In genomic region chr6:44119704-44120262, GRCh38 we compare ENCODE assay signal across 15 cellular contexts. TPM values are rescaled to one million over a fixed set of nuclear protein-coding genes. Genes with fewer than 3 reads are reported as not detected.
DNase-seq lines count a peak whose midpoint lies in the region; ATAC-seq, FAIRE-seq and TF ChIP-seq lines count a peak whose summit lies in the region.
"Had no signal": no experiment of that assay in that cellular context is flagged by ENCODE, and none has a peak within 500 bp of the region (broad histone marks: within the 10 kb centered on the region; RNA-seq: fewer than 3 reads in every experiment).

No MANE protein-coding gene starts in this region.

- H3K36me3 Mint-ChIP-seq in central memory CD8-positive, alpha-beta T cell (ENCODE audit: insufficient read depth), result peaks cover 5% of the 10 kb centered on the region

- H3K36me3 ChIP-seq in HepG2 (replicated peaks in 1 of 2; ENCODE audit: control insufficient read depth in 1 of 2, insufficient read depth in 2 of 2, low read length in 2 of 2), result peaks cover 7 to 29% of the 10 kb centered on the region in 2 experiments
- no peaks in the 10 kb centered on the region for H3K36me3 ChIP-seq in right lobe of liver
- H3K36me3 ChIP-seq in mesenchymal stem cell (ENCODE audit: control insufficient read depth in 1 of 2, insufficient read depth in 2 of 2, low read depth in 1 of 2, low read length in 2 of 2), result peaks cover 0 to 14% of the 10 kb centered on the region in 2 experiments
- peaks cover 0 to 13% (median 2%) of the 10 kb centered on the region in 4 donors for H3K36me3 ChIP-seq in esophagus muscularis mucosa
- H3K36me3 ChIP-seq in MG63, result peaks cover 82% of the 10 kb centered on the region
- H3K36me3 ChIP-seq in SK-N-SH (replicated peaks in 1 of 2; ENCODE audit: control insufficient read depth in 1 of 2, insufficient read depth in 2 of 2, low read length in 1 of 2), result peaks cover 6% of the 10 kb centered on the region in 2 experiments
- H3K36me3 ChIP-seq: thoracic aorta had no signal

- H3K4me3 ChIP-seq in HepG2 (replicated peaks in 1 of 3; ENCODE audit: insufficient read depth in 1 of 3, low read depth in 2 of 3, low read length in 3 of 3) (no peak overlapping the region), right lobe of liver (no peak overlapping the region), mesenchymal stem cell (ENCODE audit: insufficient read depth in 1 of 2, low read depth in 1 of 2, low read length in 2 of 2) (no peak overlapping the region), esophagus muscularis mucosa (no peak overlapping the region), MG63 (no peak overlapping the region), SK-N-SH (ENCODE audit: low read depth in 2 of 2, low read length in 1 of 2) (no peak overlapping the region)
- H3K4me3 ChIP-seq: heart left ventricle, left ventricle myocardium inferior, thoracic aorta had no signal

- WGBS in HepG2 (ENCODE audit: low lambda C conversion rate), result 82% methylated on average over 5 of the region's 5 CpGs
- 77% methylated on average over 5 of the region's 5 CpGs for WGBS in right lobe of liver (ENCODE audit: insufficient coverage, low coverage, low lambda C conversion rate, missing lambda C conversion rate)
- WGBS in mesenchymal stem cell, result 81% methylated on average over 5 of the region's 5 CpGs
- WGBS in esophagus muscularis mucosa, result 43% methylated on average over 5 of the region's 5 CpGs
- 87% methylated on average over 5 of the region's 5 CpGs for WGBS in SK-N-SH (ENCODE audit: low lambda C conversion rate)

- POLR2A ChIA-PET in HepG2 (lab: Yijun Ruan, JAX) (no interaction called here), SK-N-SH (lab: Yijun Ruan, JAX) (no interaction called here)

- H3K27me3 ChIP-seq in HepG2 (ENCODE audit: control insufficient read depth in 1 of 2, insufficient read depth in 2 of 2, low read length in 2 of 2) (no peaks in the 10 kb centered on the region), right lobe of liver (no peaks in the 10 kb centered on the region), mesenchymal stem cell (ENCODE audit: control insufficient read depth in 1 of 2, insufficient read depth in 1 of 2, low read length in 2 of 2) (no peaks in the 10 kb centered on the region), esophagus muscularis mucosa (no peaks in the 10 kb centered on the region), MG63 (no peaks in the 10 kb centered on the region), SK-N-SH (ENCODE audit: insufficient read depth) (no peaks in the 10 kb centered on the region)
- H3K27me3 ChIP-seq: heart left ventricle had no signal

- TF ChIP-seq RAD21 in HepG2 (CRISPR knock-in tag; IDR thresholded peaks at IDR 0.05) (no peak), SK-N-SH (IDR thresholded peaks at IDR 0.05; ENCODE audit: low read length) (no peak)

- H2AK5ac ChIP-seq in mesenchymal stem cell (ENCODE audit: low read length, severe bottlenecking), result peak overlapping the region; percentile 95

- no peak for TF ChIP-seq EP300 in HepG2 (IDR thresholded peaks at IDR 0.05; ENCODE audit: low read depth in 2 of 2, low read length in 2 of 2)
- no peak for TF ChIP-seq EP300 in HepG2 (CRISPR knock-in tag; IDR thresholded peaks at IDR 0.05; ENCODE audit: borderline replicate concordance)
- no peak for TF ChIP-seq EP300 in esophagus muscularis mucosa (IDR thresholded peaks at IDR 0.05)
- no peak for TF ChIP-seq EP300 in SK-N-SH (IDR thresholded peaks at IDR 0.05; ENCODE audit: borderline replicate concordance in 1 of 2, low read depth in 1 of 2, low read length in 1 of 2)

- no peaks in the 10 kb centered on the region for H3K79me1 ChIP-seq in mesenchymal stem cell (replicated peaks; ENCODE audit: low read length, poor library complexity, severe bottlenecking)

- 0 out of 2 replicates have a peak overlapping the region, but pooled peaks have one; percentile 3 for H3K9ac ChIP-seq in HepG2 (ENCODE audit: insufficient read depth, low read depth, low read length)
- H3K9ac ChIP-seq in mesenchymal stem cell (ENCODE audit: low read length), result peak overlapping the region; percentile 3
- H3K9ac ChIP-seq in SK-N-SH, result no peak overlapping the region

- no peak overlapping the region for H2BK5ac ChIP-seq in mesenchymal stem cell (ENCODE audit: low read depth, low read length, poor library complexity, severe bottlenecking)

- no peak for DNase-seq in HepG2 (ENCODE audit: low spot score)
- no peak for DNase-seq in right lobe of liver
- no peak for DNase-seq in central memory CD8-positive, alpha-beta T cell (ENCODE audit: low spot score in 2 of 2)
- no peak for DNase-seq in mesenchymal stem cell
- no peak for DNase-seq in esophagus muscularis mucosa (ENCODE audit: extremely low spot score)
- DNase-seq in MG63, result no peak
- DNase-seq in SK-N-SH, result no peak
- DNase-seq: heart left ventricle, left ventricle myocardium inferior, NCI-H1105 treated with DMSO at 0.1 percent for 48 hours, NCI-H446 treated with DMSO at 0.1 percent for 48 hours had no signal

- FAIRE-seq in HepG2 (lab: Jason Lieb, UNC), result no peak
- FAIRE-seq: RCC 7860 had no signal

- ATAC-seq in HepG2 (peak; percentile 17; the same call in 1 of the 3 replicates), right lobe of liver (no peak), GM18870 (IDR thresholded peaks at IDR 0.05; ENCODE audit: unreplicated experiment) (no peak)
- no peak for ATAC-seq in central memory CD8-positive, alpha-beta T cell (replicated peaks; ENCODE audit: extremely low read depth, poor library complexity, severe bottlenecking)

- H3K4me2 ChIP-seq in HepG2 (ENCODE audit: low read depth, low read length), result peak overlapping the region; percentile 3; the same call in 1 of the 2 replicates
- H3K4me2 ChIP-seq in mesenchymal stem cell (ENCODE audit: low read length, poor library complexity, severe bottlenecking), result no peak overlapping the region
- H3K4me2 ChIP-seq in SK-N-SH, result no peak overlapping the region

- TF ChIP-seq CTCF in HepG2 (CRISPR knock-in tag; IDR thresholded peaks at IDR 0.05) (no peak), right lobe of liver (IDR thresholded peaks at IDR 0.05) (no peak), esophagus muscularis mucosa (IDR thresholded peaks at IDR 0.05) (no peak), SK-N-SH (IDR thresholded peaks at IDR 0.05) (no peak)

- H2BK15ac ChIP-seq in mesenchymal stem cell (ENCODE audit: low read depth, poor library complexity, severe bottlenecking), result no peak overlapping the region

- H3K79me2 ChIP-seq in HepG2 (ENCODE audit: insufficient read depth, low read length) (peaks cover 99% of the 10 kb centered on the region), SK-N-SH (ENCODE audit: insufficient read depth) (peaks cover 94% of the 10 kb centered on the region)

- intact Hi-C loops in HepG2 (cut with micrococcal nuclease; ENCODE audit: unreplicated experiment) (no loop called here), right lobe of liver (cut with DNase I) (no loop called here), esophagus muscularis mucosa (cut with DNase I) (no loop called here)

- H3K9me3 ChIP-seq in HepG2 (ENCODE audit: low read length), result no peaks in the 10 kb centered on the region
- H3K9me3 ChIP-seq in right lobe of liver, result no peaks in the 10 kb centered on the region
- no peaks in the 10 kb centered on the region for H3K9me3 ChIP-seq in mesenchymal stem cell (ENCODE audit: control insufficient read depth, low read length)
- no peaks in the 10 kb centered on the region for H3K9me3 ChIP-seq in esophagus muscularis mucosa
- H3K9me3 ChIP-seq in MG63, result no peaks in the 10 kb centered on the region
- no peaks in the 10 kb centered on the region for H3K9me3 ChIP-seq in SK-N-SH
- H3K9me3 ChIP-seq: heart left ventricle, left ventricle myocardium inferior, thoracic aorta had no signal

- H2AFZ ChIP-seq in HepG2 (ENCODE audit: low read length) (no peak overlapping the region), mesenchymal stem cell (ENCODE audit: low read depth, low read length) (no peak overlapping the region), SK-N-SH (ENCODE audit: low read depth) (no peak overlapping the region)

- H3K27ac ChIP-seq in HepG2 (ENCODE audit: extremely low read length, insufficient read depth, low read length), result peak overlapping the region; percentile 18
- no peak overlapping the region for H3K27ac ChIP-seq in right lobe of liver
- H3K27ac ChIP-seq in mesenchymal stem cell (ENCODE audit: low read length, poor library complexity, severe bottlenecking), result no peak overlapping the region
- peak overlapping the region in 2 of 4 donors; percentile 1 to 37 for H3K27ac ChIP-seq in esophagus muscularis mucosa (replicated peaks in 1 of 4)
- H3K27ac ChIP-seq in SK-N-SH (ENCODE audit: low read depth in 2 of 2, low read length in 1 of 2), result no peak overlapping the region
- H3K27ac ChIP-seq: left ventricle myocardium inferior, thoracic aorta had no signal

- no peak overlapping the region for H3K14ac ChIP-seq in mesenchymal stem cell (ENCODE audit: low read length in 2 of 2)

- peaks cover 76% of the 10 kb centered on the region for H4K20me1 ChIP-seq in HepG2 (ENCODE audit: insufficient read depth, low read length)
- H4K20me1 ChIP-seq in SK-N-SH (ENCODE audit: insufficient read depth), result peaks cover 55% of the 10 kb centered on the region

- no peaks in the 10 kb centered on the region for H3K9me3 Mint-ChIP-seq in central memory CD8-positive, alpha-beta T cell
- H3K9me3 Mint-ChIP-seq: T-helper 2 cell treated with Interferon-gamma antibody and Interleukin-4, amounts not matched to agents 5 μg/mL and 100 μg/mL, for 36 hours had no signal

- H4K91ac ChIP-seq in mesenchymal stem cell (ENCODE audit: low read length), result no peak overlapping the region

- H3K18ac ChIP-seq in mesenchymal stem cell (ENCODE audit: low read depth in 1 of 2, low read length in 2 of 2), result no peak overlapping the region

- H3K27ac Mint-ChIP-seq in central memory CD8-positive, alpha-beta T cell (ENCODE audit: low read depth), result peak overlapping the region; percentile 2
- H3K27ac Mint-ChIP-seq: T-helper 2 cell treated with Interferon-gamma antibody and Interleukin-4, amounts not matched to agents 5 μg/mL and 100 μg/mL, for 36 hours had no signal

- no peak overlapping the region for H2BK12ac ChIP-seq in mesenchymal stem cell (ENCODE audit: low read length in 2 of 2)

- BruUV-seq in HepG2 (replicated peaks; lab: Mats Ljungman, UMichigan), result no TSS peak

- CTCF ChIA-PET in HepG2 (lab: Yijun Ruan, JAX; ENCODE audit: low intra/inter-chr PET ratio, low total read pairs), result interaction anchor here (1.1 kb wide), 1 partner anchor 32 kb away, joined by 3 read pairs; no protein-coding TSS in a partner anchor
- CTCF ChIA-PET in SK-N-SH (lab: Yijun Ruan, JAX), result no interaction called here

- TF ChIP-seq POLR2A in HepG2 (IDR thresholded peaks at IDR 0.05; ENCODE audit: insufficient read depth in 1 of 2, low read depth in 2 of 2, low read length in 2 of 2) (no peak), right lobe of liver (IDR thresholded peaks at IDR 0.05) (no peak), esophagus muscularis mucosa (IDR thresholded peaks at IDR 0.05; ENCODE audit: low read depth) (no peak)

- no peak overlapping the region for H3K23ac ChIP-seq in mesenchymal stem cell (ENCODE audit: low read length in 2 of 2)

- H3K9me2 ChIP-seq in SK-N-SH, result no peaks in the 10 kb centered on the region

- H4K8ac ChIP-seq in mesenchymal stem cell (ENCODE audit: low read length), result no peak overlapping the region

- H2BK120ac ChIP-seq in mesenchymal stem cell (ENCODE audit: low read depth, low read length), result no peak overlapping the region

- H3K4me1 ChIP-seq in HepG2 (ENCODE audit: insufficient read depth, low read length) (peaks cover 100% of the 10 kb centered on the region), right lobe of liver (peaks cover 0 to 71% (median 34%) of the 10 kb centered on the region in 4 donors), mesenchymal stem cell (ENCODE audit: control insufficient read depth, insufficient read depth, low read depth, low read length) (peaks cover 34% of the 10 kb centered on the region), esophagus muscularis mucosa (peaks cover 60 to 94% (median 75%) of the 10 kb centered on the region in 4 donors), SK-N-SH (ENCODE audit: control insufficient read depth in 1 of 2, insufficient read depth in 2 of 2, low read depth in 1 of 2, low read length in 1 of 2) (peaks cover 26 to 60% of the 10 kb centered on the region in 2 experiments; a peak in 3 of 4 replicates)

- no peak overlapping the region for H3K4me3 Mint-ChIP-seq in central memory CD8-positive, alpha-beta T cell
- H3K4me3 Mint-ChIP-seq: T-helper 2 cell treated with Interferon-gamma antibody and Interleukin-4, amounts not matched to agents 5 μg/mL and 100 μg/mL, for 36 hours had no signal

- no peak overlapping the region for H3K4ac ChIP-seq in mesenchymal stem cell (ENCODE audit: low read depth in 1 of 2, low read length in 2 of 2)

- in situ Hi-C loops in HepG2 (cut with HindIII; ENCODE audit: extremely low pct_ligation_motif_present, low pct_unique_long_range_greater_than_20kb), result no loop called here

- no peaks in the 10 kb centered on the region for H3K27me3 Mint-ChIP-seq in central memory CD8-positive, alpha-beta T cell

- H3K4me1 Mint-ChIP-seq in central memory CD8-positive, alpha-beta T cell, result peaks cover 77% of the 10 kb centered on the region

- peaks cover 19% of the 10 kb centered on the region for H3F3A ChIP-seq in SK-N-SH (replicated peaks; ENCODE audit: insufficient read depth)

RNA-seq across cellular contexts. Expression of gene MRPL14, which starts 7.5 kb away (rescaled TPM):
- 178 and 191 TPM in 2 replicates for total RNA-seq in HepG2 (2016; rRNA removed; fragmentation: Illumina TruSeq; extraction: Trizol)
- 169 and 189 TPM in 2 replicates for total RNA-seq in HepG2 (2016; cell fraction: cytosol; rRNA removed; fragmentation: Illumina TruSeq; extraction: Trizol; ENCODE audit: low read depth)
- 186 and 208 TPM in 2 replicates for total RNA-seq in HepG2 (2016; cell fraction: insoluble cytoplasmic fraction; rRNA removed; fragmentation: Illumina TruSeq; extraction: Trizol)
- 148 and 200 TPM in 2 replicates for total RNA-seq in HepG2 (2016; cell fraction: membrane; rRNA removed; fragmentation: Illumina TruSeq; extraction: Trizol)
- 65.1 and 65.8 TPM in 2 replicates for total RNA-seq in HepG2 (2016; cell fraction: nucleus; rRNA removed; fragmentation: Illumina TruSeq; extraction: Trizol)
- polyA plus RNA-seq in HepG2 (2011; rRNA removed), result 157 and 166 TPM in 2 replicates
- polyA plus RNA-seq in HepG2 (2011; cell fraction: cytosol; rRNA removed), result 144 and 170 TPM in 2 replicates
- polyA plus RNA-seq in HepG2 (2011; cell fraction: nucleus; rRNA removed), result 42.8 and 46.0 TPM in 2 replicates
- 135 and 137 TPM in 2 replicates for polyA plus RNA-seq in HepG2 (2012)
- polyA plus RNA-seq in HepG2 (2016; cell fraction: cytosol; fragmentation: Illumina TruSeq; extraction: Trizol; ENCODE audit: low read depth), result 114 and 150 TPM in 2 replicates
- 163 and 186 TPM in 2 replicates for polyA plus RNA-seq in HepG2 (2016; cell fraction: insoluble cytoplasmic fraction; fragmentation: Illumina TruSeq; extraction: Trizol; ENCODE audit: low read depth)
- polyA plus RNA-seq in HepG2 (2016; cell fraction: membrane; fragmentation: Illumina TruSeq; extraction: Trizol; ENCODE audit: low read depth), result 111 and 143 TPM in 2 replicates
- polyA plus RNA-seq in HepG2 (2016; cell fraction: nucleus; fragmentation: Illumina TruSeq; extraction: Trizol; ENCODE audit: insufficient read depth, low read depth), result 92.9 and 98.5 TPM in 2 replicates
- 33.2 and 40.9 TPM in 2 replicates for polyA minus RNA-seq in HepG2 (2011; rRNA and poly(A)+ RNA removed; ENCODE audit: low replicate concordance)
- polyA minus RNA-seq in HepG2 (2011; cell fraction: cytosol; rRNA and poly(A)+ RNA removed), result 22.7 and 28.4 TPM in 2 replicates
- polyA minus RNA-seq in HepG2 (2011; cell fraction: nucleus; rRNA and poly(A)+ RNA removed), result 20.0 and 21.5 TPM in 2 replicates
- total RNA-seq in right lobe of liver, result 10 to 100 TPM; 26.5 to 70.0 (median 35.4) TPM
- 59.8 TPM for polyA plus RNA-seq in mesenchymal stem cell (2013, experiment 1 of 2)
- 63.5 TPM for polyA plus RNA-seq in mesenchymal stem cell (2013, experiment 2 of 2)
- 10 to 100 TPM; 30.3 to 44.2 (median 41.1) TPM for total RNA-seq in esophagus muscularis mucosa
- total RNA-seq in MG63 (2014; rRNA removed; shearing (Covaris generic); ENCODE audit: low replicate concordance), result 362 and 399 TPM in 2 replicates
- 92.4 and 97.0 TPM in 2 replicates for polyA plus RNA-seq in SK-N-SH (2012; rRNA removed)
- 72.1 and 86.3 TPM in 2 replicates for polyA plus RNA-seq in SK-N-SH (2012; cell fraction: cytosol; rRNA removed)
- 39.4 and 45.0 TPM in 2 replicates for polyA plus RNA-seq in SK-N-SH (2012; cell fraction: nucleus; rRNA removed)

RNA-seq across cellular contexts. Expression of gene TMEM63B, which starts 7.6 kb away (rescaled TPM):
- total RNA-seq in HepG2 (2016; rRNA removed; fragmentation: Illumina TruSeq; extraction: Trizol), result 13.9 and 27.4 TPM in 2 replicates
- total RNA-seq in HepG2 (2016; cell fraction: cytosol; rRNA removed; fragmentation: Illumina TruSeq; extraction: Trizol; ENCODE audit: low read depth), result 5.1 and 5.8 TPM in 2 replicates
- total RNA-seq in HepG2 (2016; cell fraction: insoluble cytoplasmic fraction; rRNA removed; fragmentation: Illumina TruSeq; extraction: Trizol), result 11.4 and 28.3 TPM in 2 replicates
- total RNA-seq in HepG2 (2016; cell fraction: membrane; rRNA removed; fragmentation: Illumina TruSeq; extraction: Trizol), result 14.9 and 15.8 TPM in 2 replicates
- total RNA-seq in HepG2 (2016; cell fraction: nucleus; rRNA removed; fragmentation: Illumina TruSeq; extraction: Trizol), result 28.7 and 33.8 TPM in 2 replicates
- polyA plus RNA-seq in HepG2 (2011; rRNA removed), result 75.8 and 83.8 TPM in 2 replicates
- 81.0 and 82.0 TPM in 2 replicates for polyA plus RNA-seq in HepG2 (2011; cell fraction: cytosol; rRNA removed)
- polyA plus RNA-seq in HepG2 (2011; cell fraction: nucleus; rRNA removed), result 185 and 224 TPM in 2 replicates
- 37.7 and 41.7 TPM in 2 replicates for polyA plus RNA-seq in HepG2 (2012)
- polyA plus RNA-seq in HepG2 (2016; cell fraction: cytosol; fragmentation: Illumina TruSeq; extraction: Trizol; ENCODE audit: low read depth), result 5.0 and 5.6 TPM in 2 replicates
- polyA plus RNA-seq in HepG2 (2016; cell fraction: insoluble cytoplasmic fraction; fragmentation: Illumina TruSeq; extraction: Trizol; ENCODE audit: low read depth), result 13.6 and 16.8 TPM in 2 replicates
- 10.0 and 10.2 TPM in 2 replicates for polyA plus RNA-seq in HepG2 (2016; cell fraction: membrane; fragmentation: Illumina TruSeq; extraction: Trizol; ENCODE audit: low read depth)
- 69.5 and 76.1 TPM in 2 replicates for polyA plus RNA-seq in HepG2 (2016; cell fraction: nucleus; fragmentation: Illumina TruSeq; extraction: Trizol; ENCODE audit: insufficient read depth, low read depth)
- 62.2 and 179 TPM in 2 replicates for polyA minus RNA-seq in HepG2 (2011; rRNA and poly(A)+ RNA removed; ENCODE audit: low replicate concordance)
- polyA minus RNA-seq in HepG2 (2011; cell fraction: cytosol; rRNA and poly(A)+ RNA removed), result 36.8 and 42.0 TPM in 2 replicates
- 36.6 and 36.8 TPM in 2 replicates for polyA minus RNA-seq in HepG2 (2011; cell fraction: nucleus; rRNA and poly(A)+ RNA removed)
- total RNA-seq in right lobe of liver, result 10 to 100 TPM; 30.6 to 41.0 (median 36.8) TPM
- polyA plus RNA-seq in mesenchymal stem cell (2013, experiment 1 of 2), result 28.7 TPM
- polyA plus RNA-seq in mesenchymal stem cell (2013, experiment 2 of 2), result 27.8 TPM
- 10 to 100 TPM; 18.2 to 31.1 (median 23.3) TPM for total RNA-seq in esophagus muscularis mucosa
- 18.4 and 35.3 TPM in 2 replicates for total RNA-seq in MG63 (2014; rRNA removed; shearing (Covaris generic); ENCODE audit: low replicate concordance)
- polyA plus RNA-seq in SK-N-SH (2012; rRNA removed), result 52.7 and 63.2 TPM in 2 replicates
- polyA plus RNA-seq in SK-N-SH (2012; cell fraction: cytosol; rRNA removed), result 26.9 and 37.6 TPM in 2 replicates
- polyA plus RNA-seq in SK-N-SH (2012; cell fraction: nucleus; rRNA removed), result 97.6 and 129 TPM in 2 replicates

RNA-seq across cellular contexts. Expression of gene CAPN11, which starts 38.8 kb away (rescaled TPM):
- total RNA-seq in HepG2 (2016; rRNA removed; fragmentation: Illumina TruSeq; extraction: Trizol), result 0.07 TPM in 1 of 2 replicates, not detected in the other
- total RNA-seq in HepG2 (2016; cell fraction: cytosol; rRNA removed; fragmentation: Illumina TruSeq; extraction: Trizol; ENCODE audit: low read depth), result not detected in 2 replicates
- not detected in 2 replicates for total RNA-seq in HepG2 (2016; cell fraction: insoluble cytoplasmic fraction; rRNA removed; fragmentation: Illumina TruSeq; extraction: Trizol)
- not detected in 2 replicates for total RNA-seq in HepG2 (2016; cell fraction: membrane; rRNA removed; fragmentation: Illumina TruSeq; extraction: Trizol)
- total RNA-seq in HepG2 (2016; cell fraction: nucleus; rRNA removed; fragmentation: Illumina TruSeq; extraction: Trizol), result not detected in 2 replicates
- polyA plus RNA-seq in HepG2 (2011; rRNA removed), result 0.11 and 0.13 TPM in 2 replicates
- 0.03 and 0.05 TPM in 2 replicates for polyA plus RNA-seq in HepG2 (2011; cell fraction: cytosol; rRNA removed)
- polyA plus RNA-seq in HepG2 (2011; cell fraction: nucleus; rRNA removed), result 0.71 and 0.74 TPM in 2 replicates
- 0.07 and 0.09 TPM in 2 replicates for polyA plus RNA-seq in HepG2 (2012)
- polyA plus RNA-seq in HepG2 (2016; cell fraction: cytosol; fragmentation: Illumina TruSeq; extraction: Trizol; ENCODE audit: low read depth), result not detected in 2 replicates
- polyA plus RNA-seq in HepG2 (2016; cell fraction: insoluble cytoplasmic fraction; fragmentation: Illumina TruSeq; extraction: Trizol; ENCODE audit: low read depth), result not detected in 2 replicates
- not detected in 2 replicates for polyA plus RNA-seq in HepG2 (2016; cell fraction: membrane; fragmentation: Illumina TruSeq; extraction: Trizol; ENCODE audit: low read depth)
- not detected in 2 replicates for polyA plus RNA-seq in HepG2 (2016; cell fraction: nucleus; fragmentation: Illumina TruSeq; extraction: Trizol; ENCODE audit: insufficient read depth, low read depth)
- polyA minus RNA-seq in HepG2 (2011; rRNA and poly(A)+ RNA removed; ENCODE audit: low replicate concordance), result 0.07 TPM in 1 of 2 replicates, not detected in the other
- not detected in 2 replicates for polyA minus RNA-seq in HepG2 (2011; cell fraction: cytosol; rRNA and poly(A)+ RNA removed)
- polyA minus RNA-seq in HepG2 (2011; cell fraction: nucleus; rRNA and poly(A)+ RNA removed), result 0.37 TPM in 1 of 2 replicates, not detected in the other
- total RNA-seq in right lobe of liver, result under 1 TPM in 2 of 6 experiments, not detected in 4; 0.22 to 0.31 TPM
- polyA plus RNA-seq in mesenchymal stem cell (2013, experiment 1 of 2), result not detected
- not detected for polyA plus RNA-seq in mesenchymal stem cell (2013, experiment 2 of 2)
- total RNA-seq in esophagus muscularis mucosa, result under 1 TPM in 3 of 4 donors, not detected in 1; 0.39 to 0.83 (median 0.50) TPM
- total RNA-seq in MG63 (2014; rRNA removed; shearing (Covaris generic); ENCODE audit: low replicate concordance), result not detected in 2 replicates
- polyA plus RNA-seq in SK-N-SH (2012; rRNA removed), result not detected in 2 replicates
- 0.01 TPM in 1 of 2 replicates, not detected in the other for polyA plus RNA-seq in SK-N-SH (2012; cell fraction: cytosol; rRNA removed)
- 0.04 TPM in 1 of 2 replicates, not detected in the other for polyA plus RNA-seq in SK-N-SH (2012; cell fraction: nucleus; rRNA removed)
- total RNA-seq: thoracic aorta had no signal
